In genomic region chr4:138898282-138898681, GRCh38 we compare ENCODE assay signal across 11 cellular contexts.
A peak's percentile ranks its signal among the peaks of the same experiment; 100 is the strongest.
DNase-seq lines count a peak whose midpoint lies in the region; TF ChIP-seq lines count a peak whose summit lies in the region.
"Had no signal": no experiment of that assay in that cellular context is flagged by ENCODE, and none has a peak within 500 bp of the region (broad histone marks: within the 10 kb centered on the region; RNA-seq: fewer than 3 reads in every experiment).

No MANE protein-coding gene starts in this region.

- H3K27ac Mint-ChIP-seq in progenitor cell of endocrine pancreas, result peak overlapping the region; percentile 10
- H3K27ac Mint-ChIP-seq: activated CD8-positive, alpha-beta T cell treated with anti-CD3 and anti-CD28 coated beads for 36 hours; activated naive CD8-positive, alpha-beta T cell treated with anti-CD3 and anti-CD28 coated beads, Interleukin-2, amount 10 ng/mL, durations not matched to agents 7 days and 5 days had no signal

- no peak overlapping the region for H3K4me3 Mint-ChIP-seq in progenitor cell of endocrine pancreas (ENCODE audit: low read depth)
- H3K4me3 Mint-ChIP-seq: activated CD8-positive, alpha-beta T cell treated with anti-CD3 and anti-CD28 coated beads for 36 hours; activated naive CD8-positive, alpha-beta T cell treated with anti-CD3 and anti-CD28 coated beads, Interleukin-2, amount 10 ng/mL, durations not matched to agents 7 days and 5 days had no signal

- no peak for TF ChIP-seq CTCF in progenitor cell of endocrine pancreas (IDR thresholded peaks at IDR 0.05; ENCODE audit: unreplicated experiment)

- no peaks in the 10 kb centered on the region for H3K36me3 Mint-ChIP-seq in progenitor cell of endocrine pancreas (ENCODE audit: insufficient read depth)
- H3K36me3 Mint-ChIP-seq: activated naive CD8-positive, alpha-beta T cell treated with anti-CD3 and anti-CD28 coated beads, Interleukin-2, amount 10 ng/mL, durations not matched to agents 7 days and 5 days had no signal

- H3K27me3 Mint-ChIP-seq in progenitor cell of endocrine pancreas, result no peaks in the 10 kb centered on the region

- POLR2A ChIA-PET in HEK293T (lab: Yijun Ruan, JAX), result no interaction called here

- H3K9me3 Mint-ChIP-seq in progenitor cell of endocrine pancreas (ENCODE audit: low read depth), result no peaks in the 10 kb centered on the region
- H3K9me3 Mint-ChIP-seq: activated CD8-positive, alpha-beta T cell treated with anti-CD3 and anti-CD28 coated beads for 36 hours; activated naive CD8-positive, alpha-beta T cell treated with anti-CD3 and anti-CD28 coated beads, Interleukin-2, amount 10 ng/mL, durations not matched to agents 7 days and 5 days had no signal

- DNase-seq in NCI-H2107 treated with DMSO at 0.1 percent for 48 hours (lab: John Stamatoyannopoulos, UW; ENCODE audit: unreplicated experiment) (peak; percentile 88), NCI-H2107 (lab: John Stamatoyannopoulos, UW) (no peak), NCI-H146 treated with DMSO at 0.1 percent for 48 hours (lab: John Stamatoyannopoulos, UW; ENCODE audit: unreplicated experiment) (peak; percentile 76), astrocyte of the hippocampus (ENCODE audit: low read depth, low spot score) (peak; percentile 31), progenitor cell of endocrine pancreas (ENCODE audit: low spot score, unreplicated experiment) (no peak), RPMI8226 (no peak), HEK293T (ENCODE audit: extremely low spot score) (no peak)
- no peak for DNase-seq in activated effector memory CD4-positive, alpha-beta T cell treated with anti-CD3 and anti-CD28 coated beads, Interleukin-2, amount 50 U/mL, for 16 hours
- DNase-seq: activated CD8-positive, alpha-beta T cell treated with anti-CD3 and anti-CD28 coated beads for 36 hours; activated naive CD8-positive, alpha-beta T cell treated with anti-CD3 and anti-CD28 coated beads, Interleukin-2, amount 10 ng/mL, durations not matched to agents 7 days and 5 days; NCI-H1694 treated with DMSO at 0.1 percent for 48 hours had no signal

- peaks cover 20% of the 10 kb centered on the region for H3K4me1 Mint-ChIP-seq in progenitor cell of endocrine pancreas (ENCODE audit: low read depth)
- H3K4me1 Mint-ChIP-seq: activated naive CD8-positive, alpha-beta T cell treated with anti-CD3 and anti-CD28 coated beads, Interleukin-2, amount 10 ng/mL, durations not matched to agents 7 days and 5 days had no signal

- CTCF ChIA-PET in HEK293T (lab: Yijun Ruan, JAX), result interaction anchor here (0.9 to 2.4 kb wide), 4 partner anchors 11 to 128 kb away, joined by 3 to 6 read pairs (median 4); no protein-coding TSS in a partner anchor

TF ChIP-seq in HEK293T, 16 proteins besides CTCF, POLR2A, EP300 and RAD21:
- TF ChIP-seq FOXA1 (IDR thresholded peaks at IDR 0.05) (no peak), SP1 (IDR thresholded peaks at IDR 0.05) (no peak), FOXM1 (IDR thresholded peaks at IDR 0.05; ENCODE audit: borderline replicate concordance) (no peak), NFRKB (IDR thresholded peaks at IDR 0.05) (no peak), ELF4 (IDR thresholded peaks at IDR 0.05) (no peak), LEF1 (IDR thresholded peaks at IDR 0.05; ENCODE audit: borderline replicate concordance) (no peak), CTBP1 (IDR thresholded peaks at IDR 0.05; ENCODE audit: borderline replicate concordance) (no peak), BHLHE40 (IDR thresholded peaks at IDR 0.05; ENCODE audit: borderline replicate concordance) (no peak), TARDBP (IDR thresholded peaks at IDR 0.05) (no peak), ZNF384 (IDR thresholded peaks at IDR 0.05) (no peak), FOXK2 (IDR thresholded peaks at IDR 0.05) (no peak), ARNT (IDR thresholded peaks at IDR 0.05) (no peak), HDGF (IDR thresholded peaks at IDR 0.05; ENCODE audit: borderline replicate concordance) (no peak), L3MBTL2 (conservative IDR thresholded peaks at IDR 0.05) (no peak), SUZ12 (IDR thresholded peaks at IDR 0.05) (no peak)
- TF ChIP-seq, protein P1, sequence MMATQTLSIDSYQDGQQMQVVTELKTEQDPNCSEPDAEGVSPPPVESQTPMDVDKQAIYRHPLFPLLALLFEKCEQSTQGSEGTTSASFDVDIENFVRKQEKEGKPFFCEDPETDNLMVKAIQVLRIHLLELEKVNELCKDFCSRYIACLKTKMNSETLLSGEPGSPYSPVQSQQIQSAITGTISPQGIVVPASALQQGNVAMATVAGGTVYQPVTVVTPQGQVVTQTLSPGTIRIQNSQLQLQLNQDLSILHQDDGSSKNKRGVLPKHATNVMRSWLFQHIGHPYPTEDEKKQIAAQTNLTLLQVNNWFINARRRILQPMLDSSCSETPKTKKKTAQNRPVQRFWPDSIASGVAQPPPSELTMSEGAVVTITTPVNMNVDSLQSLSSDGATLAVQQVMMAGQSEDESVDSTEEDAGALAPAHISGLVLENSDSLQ (IDR thresholded peaks at IDR 0.05), result no peak

Comparison
In these comparisons a context has a peak if more than half of its experiments do, and no peak if none do; other contexts are left out.
1. DNase-seq: peak in NCI-H2107 treated with DMSO at 0.1 percent for 48 hours (single experiment), NCI-H146 treated with DMSO at 0.1 percent for 48 hours (single experiment) and astrocyte of the hippocampus (single experiment); none in NCI-H2107 (single experiment), progenitor cell of endocrine pancreas (single experiment), RPMI8226 (single experiment), activated effector memory CD4-positive, alpha-beta T cell treated with anti-CD3 and anti-CD28 coated beads, Interleukin-2, amount 50 U/mL, for 16 hours (single experiment) and HEK293T (single experiment).